ENCODE assay signal across 10 cellular contexts in genomic region chr3:113698213-113698742, GRCh38. TPM values are rescaled to one million over a fixed set of nuclear protein-coding genes. Genes with fewer than 3 reads are reported as not detected.
DNase-seq lines count a peak whose midpoint lies in the region; ATAC-seq, FAIRE-seq and TF ChIP-seq lines count a peak whose summit lies in the region.
"Had no signal": no experiment of that assay in that cellular context is flagged by ENCODE, and none has a peak within 500 bp of the region (broad histone marks: within the 10 kb centered on the region; RNA-seq: fewer than 3 reads in every experiment).

No MANE protein-coding gene starts in this region.

- POLR2A ChIA-PET in activated CD8-positive, alpha-beta T cell treated with anti-CD3 and anti-CD28 coated beads, Interleukin-2, amount 10 ng/mL, durations not matched to agents 7 days and 5 days (lab: Charles Lee) = interaction anchor here (0.6 to 1.0 kb wide), 2 partner anchors 43 to 49 kb away, joined by 3 read pairs; partner anchors contain the start of gene ATP6V1A
- POLR2A ChIA-PET in activated CD8-positive, alpha-beta T cell treated with anti-CD3 and anti-CD28 coated beads for 36 hours (lab: Charles Lee) = interaction anchor here (0.6 to 1.9 kb wide), 4 partner anchors 19 to 726 kb away, joined by 4 to 14 read pairs (median 5); partner anchors contain the start of gene NAA50

- H3K36me3 Mint-ChIP-seq in activated CD8-positive, alpha-beta T cell treated with anti-CD3 and anti-CD28 coated beads, Interleukin-2, amount 10 ng/mL, durations not matched to agents 7 days and 5 days (ENCODE audit: low read depth) = peaks cover 5% of the 10 kb centered on the region
- H3K36me3 Mint-ChIP-seq in activated CD8-positive, alpha-beta T cell treated with anti-CD3 and anti-CD28 coated beads for 36 hours (ENCODE audit: low read depth) = peaks cover 1% of the 10 kb centered on the region

- no peaks in the 10 kb centered on the region for H3F3A ChIP-seq in SU-DHL-6 (ENCODE audit: insufficient read depth)

- H3K9ac ChIP-seq in SU-DHL-6 (ENCODE audit: low read length) = no peak overlapping the region; the same call in 1 of the 2 replicates
- peak overlapping the region; percentile 3 for H3K9ac ChIP-seq in keratinocyte (ENCODE audit: control insufficient read depth, extremely low read depth, insufficient read depth, low read length)

- H3K4me1 ChIP-seq in keratinocyte (ENCODE audit: control insufficient read depth, extremely low read depth, insufficient read depth, low read length) (peaks cover 13% of the 10 kb centered on the region), suprapubic skin (peaks cover 35% of the 10 kb centered on the region)

- H3K9me2 ChIP-seq in SU-DHL-6 (replicated peaks; ENCODE audit: insufficient read depth, low read length) = no peaks in the 10 kb centered on the region

- no peaks in the 10 kb centered on the region for H3K27me3 Mint-ChIP-seq in activated CD8-positive, alpha-beta T cell treated with anti-CD3 and anti-CD28 coated beads, Interleukin-2, amount 10 ng/mL, durations not matched to agents 7 days and 5 days (ENCODE audit: low read depth)
- no peaks in the 10 kb centered on the region for H3K27me3 Mint-ChIP-seq in activated CD8-positive, alpha-beta T cell treated with anti-CD3 and anti-CD28 coated beads for 36 hours

- H3K4me2 ChIP-seq in SU-DHL-6 (ENCODE audit: low read depth, low read length, poor library complexity, severe bottlenecking) = peak overlapping the region; percentile 95
- H3K4me2 ChIP-seq in keratinocyte (ENCODE audit: control insufficient read depth, extremely low read depth, insufficient read depth, low read depth, low read length) = peak overlapping the region; percentile 99

- WGBS in suprapubic skin = 57% methylated on average over 6 of the region's 6 CpGs

- H3K9me3 Mint-ChIP-seq in activated CD8-positive, alpha-beta T cell treated with anti-CD3 and anti-CD28 coated beads, Interleukin-2, amount 10 ng/mL, durations not matched to agents 7 days and 5 days (ENCODE audit: insufficient read depth) = no peaks in the 10 kb centered on the region
- no peaks in the 10 kb centered on the region for H3K9me3 Mint-ChIP-seq in activated CD8-positive, alpha-beta T cell treated with anti-CD3 and anti-CD28 coated beads for 36 hours

- peak overlapping the region; percentile 77 for H3K27ac Mint-ChIP-seq in activated CD8-positive, alpha-beta T cell treated with anti-CD3 and anti-CD28 coated beads, Interleukin-2, amount 10 ng/mL, durations not matched to agents 7 days and 5 days
- H3K27ac Mint-ChIP-seq in activated CD8-positive, alpha-beta T cell treated with anti-CD3 and anti-CD28 coated beads for 36 hours = no peak overlapping the region

- H2AFZ ChIP-seq in SU-DHL-6 (ENCODE audit: low read depth, low read length, severe bottlenecking) (no peak overlapping the region), keratinocyte (ENCODE audit: control insufficient read depth, low read length) (peak overlapping the region; percentile 81)

- ATAC-seq in activated CD8-positive, alpha-beta T cell treated with anti-CD3 and anti-CD28 coated beads, Interleukin-2, amount 10 ng/mL, durations not matched to agents 7 days and 5 days = no peak
- ATAC-seq in activated CD8-positive, alpha-beta T cell treated with anti-CD3 and anti-CD28 coated beads for 36 hours = no peak
- no peak for ATAC-seq in HG03521 (IDR thresholded peaks at IDR 0.05; ENCODE audit: unreplicated experiment)

- no peak for TF ChIP-seq POLR2A in suprapubic skin (IDR thresholded peaks at IDR 0.05)

- H3K27ac ChIP-seq in SU-DHL-6 (ENCODE audit: low read depth, low read length) = no peak overlapping the region
- H3K27ac ChIP-seq in keratinocyte (ENCODE audit: control insufficient read depth, insufficient read depth, low read length) = no peak overlapping the region
- no peak overlapping the region for H3K27ac ChIP-seq in suprapubic skin
- H3K27ac ChIP-seq: SJSA1 had no signal

- H3K4me1 Mint-ChIP-seq in activated CD8-positive, alpha-beta T cell treated with anti-CD3 and anti-CD28 coated beads, Interleukin-2, amount 10 ng/mL, durations not matched to agents 7 days and 5 days (ENCODE audit: low read depth) = peaks cover 30% of the 10 kb centered on the region
- H3K4me1 Mint-ChIP-seq in activated CD8-positive, alpha-beta T cell treated with anti-CD3 and anti-CD28 coated beads for 36 hours (ENCODE audit: low read depth) = peaks cover 20% of the 10 kb centered on the region

- no peak for DNase-seq in activated CD8-positive, alpha-beta T cell treated with anti-CD3 and anti-CD28 coated beads, Interleukin-2, amount 10 ng/mL, durations not matched to agents 7 days and 5 days
- no peak for DNase-seq in activated CD8-positive, alpha-beta T cell treated with anti-CD3 and anti-CD28 coated beads for 36 hours
- DNase-seq in keratinocyte (ENCODE audit: low read depth, low spot score) = no peak
- no peak for DNase-seq in suprapubic skin (ENCODE audit: low spot score in 2 of 2)
- DNase-seq in posterior cingulate gyrus = no peak
- DNase-seq in DMS79 (lab: John Stamatoyannopoulos, UW) = no peak
- DNase-seq: NCI-H2171 had no signal

- CTCF ChIA-PET in activated CD8-positive, alpha-beta T cell treated with anti-CD3 and anti-CD28 coated beads, Interleukin-2, amount 10 ng/mL, durations not matched to agents 7 days and 5 days (lab: Charles Lee) = interaction anchor here (1.3 to 3.1 kb wide), 3 partner anchors 38 to 47 kb away, joined by 3 to 13 read pairs (median 9); partner anchors contain the start of gene NAA50
- CTCF ChIA-PET in activated CD8-positive, alpha-beta T cell treated with anti-CD3 and anti-CD28 coated beads for 36 hours (lab: Charles Lee) = interaction anchor here (1.4 to 1.8 kb wide), 3 partner anchors 17 to 121 kb away, joined by 4 to 7 read pairs (median 4); no protein-coding TSS in a partner anchor

- TF ChIP-seq CTCF in activated CD8-positive, alpha-beta T cell treated with anti-CD3 and anti-CD28 coated beads for 36 hours (IDR thresholded peaks at IDR 0.05) = no peak
- no peak for TF ChIP-seq CTCF in SU-DHL-6 (IDR thresholded peaks at IDR 0.05; ENCODE audit: insufficient read depth, low read length, poor library complexity, severe bottlenecking)
- no peak for TF ChIP-seq CTCF in keratinocyte (optimal IDR thresholded peaks at IDR 0.05 in 1 of 3, IDR thresholded peaks at IDR 0.05 in 1 of 3, conservative IDR thresholded peaks at IDR 0.05 in 1 of 3; ENCODE audit: extremely low read depth in 1 of 3, insufficient read depth in 2 of 3, low read length in 3 of 3)
- TF ChIP-seq CTCF in suprapubic skin (IDR thresholded peaks at IDR 0.05) = no peak

- H4K20me1 ChIP-seq in SU-DHL-6 (ENCODE audit: low read depth, low read length) (no peaks in the 10 kb centered on the region), keratinocyte (ENCODE audit: control insufficient read depth, extremely low read depth, insufficient read depth, low read length) (no peaks in the 10 kb centered on the region)

- intact Hi-C loops in activated CD8-positive, alpha-beta T cell treated with anti-CD3 and anti-CD28 coated beads for 36 hours (cut with micrococcal nuclease) = no loop called here
- intact Hi-C loops in posterior cingulate gyrus (cut with DNase I) = no loop called here

- H3K4me3 ChIP-seq in SU-DHL-6 (ENCODE audit: insufficient read depth, low read length, poor library complexity, severe bottlenecking) (no peak overlapping the region), keratinocyte (ENCODE audit: control insufficient read depth in 2 of 3, extremely low read depth in 1 of 3, insufficient read depth in 2 of 3, low read depth in 1 of 3, low read length in 3 of 3) (peak overlapping the region in 1 of 3 experiments; percentile 45), suprapubic skin (peak overlapping the region; percentile 89)

- H3K4me3 Mint-ChIP-seq in activated CD8-positive, alpha-beta T cell treated with anti-CD3 and anti-CD28 coated beads, Interleukin-2, amount 10 ng/mL, durations not matched to agents 7 days and 5 days = no peak overlapping the region
- H3K4me3 Mint-ChIP-seq in activated CD8-positive, alpha-beta T cell treated with anti-CD3 and anti-CD28 coated beads for 36 hours = no peak overlapping the region

- dilution Hi-C loops in keratinocyte (cut with MboI; ENCODE audit: extremely low pct_ligation_motif_present, low sequenced_read_pairs) = no loop called here

- no peaks in the 10 kb centered on the region for H3K9me1 ChIP-seq in keratinocyte (ENCODE audit: control insufficient read depth, extremely low read depth, insufficient read depth, low read length)

- H3K79me2 ChIP-seq in SU-DHL-6 (ENCODE audit: insufficient read depth, low read length) (peaks cover 10% of the 10 kb centered on the region; the same call in 1 of the 2 replicates), keratinocyte (ENCODE audit: control insufficient read depth, insufficient read depth, low read length) (peaks cover 15% of the 10 kb centered on the region)

- no peak for TF ChIP-seq EP300 in suprapubic skin (IDR thresholded peaks at IDR 0.05)

- H3K9me3 ChIP-seq in SU-DHL-6 (ENCODE audit: insufficient read depth, low read length) = no peaks in the 10 kb centered on the region
- no peaks in the 10 kb centered on the region for H3K9me3 ChIP-seq in keratinocyte (ENCODE audit: control insufficient read depth, low read depth, low read length)
- H3K9me3 ChIP-seq in suprapubic skin = no peaks in the 10 kb centered on the region
- H3K9me3 ChIP-seq: SJSA1 had no signal

- no peak for FAIRE-seq in keratinocyte (lab: Jason Lieb, UNC)

- no peaks in the 10 kb centered on the region for H3K27me3 ChIP-seq in SU-DHL-6 (ENCODE audit: low read length)
- H3K27me3 ChIP-seq in keratinocyte (ENCODE audit: control insufficient read depth, extremely low read depth, insufficient read depth, low read length) = no peaks in the 10 kb centered on the region
- no peaks in the 10 kb centered on the region for H3K27me3 ChIP-seq in suprapubic skin
- H3K27me3 ChIP-seq: SJSA1 had no signal

- no peaks in the 10 kb centered on the region for H3K36me3 ChIP-seq in SU-DHL-6 (ENCODE audit: low read length)
- no peaks in the 10 kb centered on the region for H3K36me3 ChIP-seq in keratinocyte (ENCODE audit: control insufficient read depth in 2 of 2, extremely low read depth in 1 of 2, insufficient read depth in 2 of 2, low read length in 2 of 2)
- H3K36me3 ChIP-seq in suprapubic skin = no peaks in the 10 kb centered on the region
- H3K36me3 ChIP-seq: SJSA1 had no signal

RNA-seq across cellular contexts. Expression of gene USF3, which starts 1.8 kb away (rescaled TPM):
- 10 to 100 TPM; 16.3 to 18.0 TPM for total RNA-seq in activated CD8-positive, alpha-beta T cell treated with anti-CD3 and anti-CD28 coated beads, Interleukin-2, amount 10 ng/mL, durations not matched to agents 7 days and 5 days
- total RNA-seq in activated CD8-positive, alpha-beta T cell treated with anti-CD3 and anti-CD28 coated beads for 36 hours = 10 to 100 TPM; 11.3 to 11.9 TPM
- 8.2 to 10.6 TPM (median 8.8 TPM) in 3 replicates for polyA plus RNA-seq in keratinocyte
- polyA plus RNA-seq in keratinocyte (2011; ENCODE audit: low read depth) = 9.7 TPM
- 4.6 and 9.8 TPM in 2 replicates for polyA plus RNA-seq in keratinocyte (2011; cell fraction: cytosol; rRNA removed)
- 9.9 and 12.7 TPM in 2 replicates for polyA plus RNA-seq in keratinocyte (2011; cell fraction: nucleus; rRNA removed)
- 3.9 and 4.4 TPM in 2 replicates for polyA plus RNA-seq in keratinocyte (2012; ENCODE audit: low replicate concordance)
- polyA minus RNA-seq in keratinocyte = 10.5 to 26.8 TPM (median 20.9 TPM) in 3 replicates
- 9.8 TPM for polyA minus RNA-seq in keratinocyte (2011; cell fraction: cytosol; rRNA and poly(A)+ RNA removed)
- 10.0 and 20.5 TPM in 2 replicates for polyA minus RNA-seq in keratinocyte (2011; cell fraction: nucleus; rRNA and poly(A)+ RNA removed)
- total RNA-seq in suprapubic skin = 10 to 100 TPM; 20.6 to 34.6 (median 28.2) TPM

RNA-seq across cellular contexts. Expression of gene NAA50, which starts 47.8 kb away (rescaled TPM):
- total RNA-seq in activated CD8-positive, alpha-beta T cell treated with anti-CD3 and anti-CD28 coated beads, Interleukin-2, amount 10 ng/mL, durations not matched to agents 7 days and 5 days = 100 to 1,000 TPM; 108 to 116 TPM
- 100 to 1,000 TPM; 117 to 118 TPM for total RNA-seq in activated CD8-positive, alpha-beta T cell treated with anti-CD3 and anti-CD28 coated beads for 36 hours
- polyA plus RNA-seq in keratinocyte = 64.3 to 128 TPM (median 125 TPM) in 3 replicates
- 127 TPM for polyA plus RNA-seq in keratinocyte (2011; ENCODE audit: low read depth)
- 68.7 and 155 TPM in 2 replicates for polyA plus RNA-seq in keratinocyte (2011; cell fraction: cytosol; rRNA removed)
- 58.5 and 70.3 TPM in 2 replicates for polyA plus RNA-seq in keratinocyte (2011; cell fraction: nucleus; rRNA removed)
- 134 and 161 TPM in 2 replicates for polyA plus RNA-seq in keratinocyte (2012; ENCODE audit: low replicate concordance)
- 22.0 to 103 TPM (median 49.3 TPM) in 3 replicates for polyA minus RNA-seq in keratinocyte
- polyA minus RNA-seq in keratinocyte (2011; cell fraction: cytosol; rRNA and poly(A)+ RNA removed) = 207 TPM
- polyA minus RNA-seq in keratinocyte (2011; cell fraction: nucleus; rRNA and poly(A)+ RNA removed) = 29.5 and 55.6 TPM in 2 replicates
- 100 to 1,000 TPM in 3 of 4 donors, 10 to 100 TPM in 1; 87.3 to 184 (median 128) TPM for total RNA-seq in suprapubic skin

RNA-seq across cellular contexts. Expression of gene ATP6V1A, which starts 48.6 kb away (rescaled TPM):
- 10 to 100 TPM; 37.1 to 39.8 TPM for total RNA-seq in activated CD8-positive, alpha-beta T cell treated with anti-CD3 and anti-CD28 coated beads, Interleukin-2, amount 10 ng/mL, durations not matched to agents 7 days and 5 days
- 10 to 100 TPM; 36.7 to 40.7 TPM for total RNA-seq in activated CD8-positive, alpha-beta T cell treated with anti-CD3 and anti-CD28 coated beads for 36 hours
- polyA plus RNA-seq in keratinocyte = 26.9 to 35.8 TPM (median 30.6 TPM) in 3 replicates
- 23.7 TPM for polyA plus RNA-seq in keratinocyte (2011; ENCODE audit: low read depth)
- polyA plus RNA-seq in keratinocyte (2011; cell fraction: cytosol; rRNA removed) = 15.5 and 30.6 TPM in 2 replicates
- 25.2 and 29.9 TPM in 2 replicates for polyA plus RNA-seq in keratinocyte (2011; cell fraction: nucleus; rRNA removed)
- polyA plus RNA-seq in keratinocyte (2012; ENCODE audit: low replicate concordance) = 21.1 and 26.0 TPM in 2 replicates
- polyA minus RNA-seq in keratinocyte = 18.0 to 68.7 TPM (median 61.0 TPM) in 3 replicates
- 29.5 TPM for polyA minus RNA-seq in keratinocyte (2011; cell fraction: cytosol; rRNA and poly(A)+ RNA removed)
- polyA minus RNA-seq in keratinocyte (2011; cell fraction: nucleus; rRNA and poly(A)+ RNA removed) = 24.4 and 41.3 TPM in 2 replicates
- 10 to 100 TPM; 43.5 to 63.5 (median 58.7) TPM for total RNA-seq in suprapubic skin
